ENCODE assay signal across 8 cellular contexts in genomic region chr17:47252766-47253512, GRCh38. TPM values are rescaled to one million over a fixed set of nuclear protein-coding genes. Genes with fewer than 3 reads are reported as not detected.
DNase-seq lines count a peak whose midpoint lies in the region; ATAC-seq and TF ChIP-seq lines count a peak whose summit lies in the region.

No MANE protein-coding gene starts in this region.

- peak overlapping the region; percentile 45 to 79 for H3K4me3 Mint-ChIP-seq in CD14-positive monocyte
- H3K4me3 Mint-ChIP-seq in nephron progenitor cell: peak overlapping the region; percentile 64

- H3K36me3 ChIP-seq in Karpas-422 (ENCODE audit: insufficient read depth, low read length) (no peaks in the 10 kb centered on the region), duodenal mucosa (ENCODE audit: control insufficient read depth in 1 of 2, insufficient read depth in 2 of 2, low read length in 2 of 2) (no peaks in the 10 kb centered on the region)

- intact Hi-C loops in CD14-positive monocyte (cut with micrococcal nuclease): no loop called here

- H3K4me1 ChIP-seq in Karpas-422 (ENCODE audit: low read length) (peaks cover 50% of the 10 kb centered on the region), duodenal mucosa (ENCODE audit: control insufficient read depth in 1 of 2, insufficient read depth in 2 of 2, low read length in 2 of 2) (peaks cover 10 to 11% of the 10 kb centered on the region in 2 donors)

- H3K27ac ChIP-seq in Karpas-422 (ENCODE audit: low read length): peak overlapping the region; percentile 12; the same call in 1 of the 2 replicates
- no peak overlapping the region for H3K27ac ChIP-seq in duodenal mucosa (ENCODE audit: low read depth, low read length)

- no peaks in the 10 kb centered on the region for H3K9me2 ChIP-seq in Karpas-422 (replicated peaks; ENCODE audit: insufficient read depth, low read length)

- H3K79me2 ChIP-seq in Karpas-422 (ENCODE audit: low read length): no peaks in the 10 kb centered on the region

- H4K20me1 ChIP-seq in Karpas-422 (ENCODE audit: insufficient read depth, low read depth, low read length): no peaks in the 10 kb centered on the region

- ATAC-seq in GM19395 (IDR thresholded peaks at IDR 0.05; ENCODE audit: unreplicated experiment) (no peak), GM21825 (IDR thresholded peaks at IDR 0.05; ENCODE audit: unreplicated experiment) (no peak)

- DNase-seq in CD14-positive monocyte (ENCODE audit: low spot score) (no peak), Karpas-422 (peak; percentile 68), nephron progenitor cell (no peak), NCI-H69 (lab: John Stamatoyannopoulos, UW) (no peak), NCI-H226 (no peak)

- H3K4me3 ChIP-seq in Karpas-422 (ENCODE audit: low read length): peak overlapping the region; percentile 87
- H3K4me3 ChIP-seq in duodenal mucosa (ENCODE audit: low read depth in 1 of 2, low read length in 2 of 2): peak overlapping the region; percentile 60 to 80

- H3K9ac ChIP-seq in Karpas-422 (ENCODE audit: low read length): peak overlapping the region; percentile 86
- H3K9ac ChIP-seq in duodenal mucosa (ENCODE audit: low read depth in 1 of 2, low read length in 2 of 2): peak overlapping the region in 1 of 2 donors; percentile 25

- H3K4me2 ChIP-seq in Karpas-422 (ENCODE audit: low read depth, low read length, poor library complexity, severe bottlenecking): peak overlapping the region; percentile 94

- H3K9me3 ChIP-seq in Karpas-422 (ENCODE audit: low read length): no peaks in the 10 kb centered on the region
- no peaks in the 10 kb centered on the region for H3K9me3 ChIP-seq in duodenal mucosa (ENCODE audit: control insufficient read depth in 1 of 2, low read length in 2 of 2)

- no peaks in the 10 kb centered on the region for H3K27me3 ChIP-seq in Karpas-422 (ENCODE audit: low read length)
- H3K27me3 ChIP-seq in duodenal mucosa (ENCODE audit: control insufficient read depth in 1 of 2, insufficient read depth in 2 of 2, low read length in 2 of 2): peaks cover 9 to 10% of the 10 kb centered on the region in 2 donors

- peaks cover 0 to 15% (median 2%) of the 10 kb centered on the region in 7 donors for H3K9me3 Mint-ChIP-seq in CD14-positive monocyte
- peaks cover 21% of the 10 kb centered on the region for H3K9me3 Mint-ChIP-seq in nephron progenitor cell

- H3K27me3 Mint-ChIP-seq in CD14-positive monocyte (ENCODE audit: low read depth in 3 of 3) (peaks cover 57 to 73% (median 64%) of the 10 kb centered on the region in 3 donors), nephron progenitor cell (ENCODE audit: low read depth, poor library complexity) (peaks cover 74% of the 10 kb centered on the region)

- H3K36me3 Mint-ChIP-seq in CD14-positive monocyte (peaks cover 6 to 12% of the 10 kb centered on the region in 2 donors), nephron progenitor cell (ENCODE audit: low read depth) (no peaks in the 10 kb centered on the region)

- H3K27ac Mint-ChIP-seq in CD14-positive monocyte (no peak overlapping the region), nephron progenitor cell (no peak overlapping the region)

- TF ChIP-seq CTCF in CD14-positive monocyte (IDR thresholded peaks at IDR 0.05) (no peak), nephron progenitor cell (IDR thresholded peaks at IDR 0.05) (no peak)

- H2AFZ ChIP-seq in Karpas-422 (ENCODE audit: low read length): peak overlapping the region; percentile 73; the same call in 1 of the 2 replicates

- H3K4me1 Mint-ChIP-seq in CD14-positive monocyte: peaks cover 15% of the 10 kb centered on the region
- peaks cover 10% of the 10 kb centered on the region for H3K4me1 Mint-ChIP-seq in nephron progenitor cell

RNA-seq across cellular contexts. Expression of gene ITGB3, which starts 0.7 kb away (rescaled TPM):
- polyA plus RNA-seq in CD14-positive monocyte: 1 to 10 TPM; 1.3 to 1.6 TPM
- 16.4 and 19.6 TPM in 2 replicates for total RNA-seq in Karpas-422 (2014; rRNA removed; shearing (Covaris generic); ENCODE audit: low replicate concordance)

RNA-seq across cellular contexts. Expression of gene MYL4, which starts 43.8 kb away (rescaled TPM):
- not detected for polyA plus RNA-seq in CD14-positive monocyte
- 3.7 and 6.0 TPM in 2 replicates for total RNA-seq in Karpas-422 (2014; rRNA removed; shearing (Covaris generic); ENCODE audit: low replicate concordance)
